In genomic region chr12:55847603-55848329, GRCh38 we compare ENCODE assay signal across 1 cellular context.
TF ChIP-seq lines count a peak whose summit lies in the region.

No MANE protein-coding gene starts in this region.

TF ChIP-seq in K562, 482 proteins besides CTCF, POLR2A, EP300 and RAD21 (continued from another document and continues in another):
- peak; percentile 38; the same call in 1 of the 2 replicates for TF ChIP-seq ZNF175 (CRISPR knock-in tag; IDR thresholded peaks at IDR 0.05; ENCODE audit: low read depth)
- TF ChIP-seq ZNF699 (CRISPR knock-in tag; IDR thresholded peaks at IDR 0.05; ENCODE audit: insufficient replicate concordance), result no peak
- TF ChIP-seq ZBED1 (IDR thresholded peaks at IDR 0.05), result no peak
- TF ChIP-seq ZNF232 (CRISPR knock-in tag; IDR thresholded peaks at IDR 0.05), result no peak
- TF ChIP-seq, protein P1, sequence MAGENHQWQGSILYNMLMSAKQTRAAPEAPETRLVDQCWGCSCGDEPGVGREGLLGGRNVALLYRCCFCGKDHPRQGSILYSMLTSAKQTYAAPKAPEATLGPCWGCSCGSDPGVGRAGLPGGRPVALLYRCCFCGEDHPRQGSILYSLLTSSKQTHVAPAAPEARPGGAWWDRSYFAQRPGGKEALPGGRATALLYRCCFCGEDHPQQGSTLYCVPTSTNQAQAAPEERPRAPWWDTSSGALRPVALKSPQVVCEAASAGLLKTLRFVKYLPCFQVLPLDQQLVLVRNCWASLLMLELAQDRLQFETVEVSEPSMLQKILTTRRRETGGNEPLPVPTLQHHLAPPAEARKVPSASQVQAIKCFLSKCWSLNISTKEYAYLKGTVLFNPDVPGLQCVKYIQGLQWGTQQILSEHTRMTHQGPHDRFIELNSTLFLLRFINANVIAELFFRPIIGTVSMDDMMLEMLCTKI (IDR thresholded peaks at IDR 0.05; ENCODE audit: partially characterized antibody), result no peak
- TF ChIP-seq TCF3 (CRISPR knock-in tag; IDR thresholded peaks at IDR 0.05), result no peak
- no peak for TF ChIP-seq ZNF133 (CRISPR knock-in tag; IDR thresholded peaks at IDR 0.05)
- no peak for TF ChIP-seq RNF219 (CRISPR knock-in tag; IDR thresholded peaks at IDR 0.05)
- no peak for TF ChIP-seq SETDB1 (IDR thresholded peaks at IDR 0.05; ENCODE audit: low read length)
- TF ChIP-seq ATF6 (CRISPR knock-in tag; IDR thresholded peaks at IDR 0.05), result 0 out of 2 replicates have a peak, but pooled peaks have one; percentile 46
- TF ChIP-seq ZNF395 (CRISPR knock-in tag; IDR thresholded peaks at IDR 0.05), result no peak
- no peak for TF ChIP-seq EHMT2 (IDR thresholded peaks at IDR 0.05)
- no peak for TF ChIP-seq NELFE (IDR thresholded peaks at IDR 0.05; ENCODE audit: insufficient read depth, insufficient read length)
- TF ChIP-seq TEAD2 (tag; IDR thresholded peaks at IDR 0.05), result no peak
- TF ChIP-seq GTF2E2 (tag; IDR thresholded peaks at IDR 0.05), result no peak
- TF ChIP-seq SPI1 (IDR thresholded peaks at IDR 0.05; ENCODE audit: borderline replicate concordance, low read depth, low read length), result peak; percentile 65; the same call in 1 of the 2 replicates
- no peak for TF ChIP-seq ZNF445 (CRISPR knock-in tag; IDR thresholded peaks at IDR 0.05; ENCODE audit: low read depth)
- TF ChIP-seq POLR2AphosphoS2 (IDR thresholded peaks at IDR 0.05; ENCODE audit: low read length), result no peak
- no peak for TF ChIP-seq ZNF217 (CRISPR knock-in tag; IDR thresholded peaks at IDR 0.05)
- TF ChIP-seq, protein P2, sequence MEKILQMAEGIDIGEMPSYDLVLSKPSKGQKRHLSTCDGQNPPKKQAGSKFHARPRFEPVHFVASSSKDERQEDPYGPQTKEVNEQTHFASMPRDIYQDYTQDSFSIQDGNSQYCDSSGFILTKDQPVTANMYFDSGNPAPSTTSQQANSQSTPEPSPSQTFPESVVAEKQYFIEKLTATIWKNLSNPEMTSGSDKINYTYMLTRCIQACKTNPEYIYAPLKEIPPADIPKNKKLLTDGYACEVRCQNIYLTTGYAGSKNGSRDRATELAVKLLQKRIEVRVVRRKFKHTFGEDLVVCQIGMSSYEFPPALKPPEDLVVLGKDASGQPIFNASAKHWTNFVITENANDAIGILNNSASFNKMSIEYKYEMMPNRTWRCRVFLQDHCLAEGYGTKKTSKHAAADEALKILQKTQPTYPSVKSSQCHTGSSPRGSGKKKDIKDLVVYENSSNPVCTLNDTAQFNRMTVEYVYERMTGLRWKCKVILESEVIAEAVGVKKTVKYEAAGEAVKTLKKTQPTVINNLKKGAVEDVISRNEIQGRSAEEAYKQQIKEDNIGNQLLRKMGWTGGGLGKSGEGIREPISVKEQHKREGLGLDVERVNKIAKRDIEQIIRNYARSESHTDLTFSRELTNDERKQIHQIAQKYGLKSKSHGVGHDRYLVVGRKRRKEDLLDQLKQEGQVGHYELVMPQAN (IDR thresholded peaks at IDR 0.05; ENCODE audit: borderline replicate concordance), result no peak
- TF ChIP-seq SMAD1 (IDR thresholded peaks at IDR 0.05; ENCODE audit: low read depth, low read length, partially characterized antibody), result no peak
- no peak for TF ChIP-seq BRD9 (IDR thresholded peaks at IDR 0.05; ENCODE audit: low read depth, partially characterized antibody)
- TF ChIP-seq ELF1 (tag; IDR thresholded peaks at IDR 0.05), result 0 out of 2 replicates have a peak, but pooled peaks have one; percentile 32
- no peak for TF ChIP-seq CBX8 (IDR thresholded peaks at IDR 0.05; ENCODE audit: borderline replicate concordance, extremely low read depth, low read depth, low read length, poor library complexity, severe bottlenecking)
- peak; percentile 22 to 23; a peak in 2 of 4 replicates for TF ChIP-seq NRF1 (conservative IDR thresholded peaks at IDR 0.05 in 1 of 2, IDR thresholded peaks at IDR 0.05 in 1 of 2)
- TF ChIP-seq CHD2 (IDR thresholded peaks at IDR 0.05; ENCODE audit: low read depth, low read length), result no peak
- TF ChIP-seq ATF4 (CRISPR knock-in tag; IDR thresholded peaks at IDR 0.05), result no peak
- no peak for TF ChIP-seq CC2D1A (IDR thresholded peaks at IDR 0.05)
- no peak for TF ChIP-seq ZBTB8A (IDR thresholded peaks at IDR 0.05; ENCODE audit: partially characterized antibody)
- TF ChIP-seq, protein P3, sequence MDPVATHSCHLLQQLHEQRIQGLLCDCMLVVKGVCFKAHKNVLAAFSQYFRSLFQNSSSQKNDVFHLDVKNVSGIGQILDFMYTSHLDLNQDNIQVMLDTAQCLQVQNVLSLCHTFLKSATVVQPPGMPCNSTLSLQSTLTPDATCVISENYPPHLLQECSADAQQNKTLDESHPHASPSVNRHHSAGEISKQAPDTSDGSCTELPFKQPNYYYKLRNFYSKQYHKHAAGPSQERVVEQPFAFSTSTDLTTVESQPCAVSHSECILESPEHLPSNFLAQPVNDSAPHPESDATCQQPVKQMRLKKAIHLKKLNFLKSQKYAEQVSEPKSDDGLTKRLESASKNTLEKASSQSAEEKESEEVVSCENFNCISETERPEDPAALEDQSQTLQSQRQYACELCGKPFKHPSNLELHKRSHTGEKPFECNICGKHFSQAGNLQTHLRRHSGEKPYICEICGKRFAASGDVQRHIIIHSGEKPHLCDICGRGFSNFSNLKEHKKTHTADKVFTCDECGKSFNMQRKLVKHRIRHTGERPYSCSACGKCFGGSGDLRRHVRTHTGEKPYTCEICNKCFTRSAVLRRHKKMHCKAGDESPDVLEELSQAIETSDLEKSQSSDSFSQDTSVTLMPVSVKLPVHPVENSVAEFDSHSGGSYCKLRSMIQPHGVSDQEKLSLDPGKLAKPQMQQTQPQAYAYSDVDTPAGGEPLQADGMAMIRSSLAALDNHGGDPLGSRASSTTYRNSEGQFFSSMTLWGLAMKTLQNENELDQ (CRISPR knock-in tag; IDR thresholded peaks at IDR 0.05; ENCODE audit: borderline replicate concordance), result no peak
- TF ChIP-seq, protein P4, sequence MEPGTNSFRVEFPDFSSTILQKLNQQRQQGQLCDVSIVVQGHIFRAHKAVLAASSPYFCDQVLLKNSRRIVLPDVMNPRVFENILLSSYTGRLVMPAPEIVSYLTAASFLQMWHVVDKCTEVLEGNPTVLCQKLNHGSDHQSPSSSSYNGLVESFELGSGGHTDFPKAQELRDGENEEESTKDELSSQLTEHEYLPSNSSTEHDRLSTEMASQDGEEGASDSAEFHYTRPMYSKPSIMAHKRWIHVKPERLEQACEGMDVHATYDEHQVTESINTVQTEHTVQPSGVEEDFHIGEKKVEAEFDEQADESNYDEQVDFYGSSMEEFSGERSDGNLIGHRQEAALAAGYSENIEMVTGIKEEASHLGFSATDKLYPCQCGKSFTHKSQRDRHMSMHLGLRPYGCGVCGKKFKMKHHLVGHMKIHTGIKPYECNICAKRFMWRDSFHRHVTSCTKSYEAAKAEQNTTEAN (CRISPR knock-in tag; IDR thresholded peaks at IDR 0.05), result no peak
- no peak for TF ChIP-seq TFAM (CRISPR knock-in tag; conservative IDR thresholded peaks at IDR 0.05)
- TF ChIP-seq GTF2B (IDR thresholded peaks at IDR 0.05; ENCODE audit: extremely low read depth, insufficient read length), result no peak
- no peak for TF ChIP-seq FOXJ2 (tag; IDR thresholded peaks at IDR 0.05)
- no peak for TF ChIP-seq ZBTB12 (CRISPR knock-in tag; IDR thresholded peaks at IDR 0.05)
- TF ChIP-seq, protein P5, sequence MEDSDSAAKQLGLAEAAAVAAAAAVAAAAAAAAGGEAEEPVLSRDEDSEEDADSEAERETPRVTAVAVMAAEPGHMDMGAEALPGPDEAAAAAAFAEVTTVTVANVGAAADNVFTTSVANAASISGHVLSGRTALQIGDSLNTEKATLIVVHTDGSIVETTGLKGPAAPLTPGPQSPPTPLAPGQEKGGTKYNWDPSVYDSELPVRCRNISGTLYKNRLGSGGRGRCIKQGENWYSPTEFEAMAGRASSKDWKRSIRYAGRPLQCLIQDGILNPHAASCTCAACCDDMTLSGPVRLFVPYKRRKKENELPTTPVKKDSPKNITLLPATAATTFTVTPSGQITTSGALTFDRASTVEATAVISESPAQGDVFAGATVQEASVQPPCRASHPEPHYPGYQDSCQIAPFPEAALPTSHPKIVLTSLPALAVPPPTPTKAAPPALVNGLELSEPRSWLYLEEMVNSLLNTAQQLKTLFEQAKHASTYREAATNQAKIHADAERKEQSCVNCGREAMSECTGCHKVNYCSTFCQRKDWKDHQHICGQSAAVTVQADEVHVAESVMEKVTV (CRISPR knock-in tag; IDR thresholded peaks at IDR 0.05), result no peak
- no peak for TF ChIP-seq MCM3 (IDR thresholded peaks at IDR 0.05)
- no peak for TF ChIP-seq STAG1 (CRISPR knock-in tag; IDR thresholded peaks at IDR 0.05; ENCODE audit: borderline replicate concordance)
- TF ChIP-seq, protein P6, sequence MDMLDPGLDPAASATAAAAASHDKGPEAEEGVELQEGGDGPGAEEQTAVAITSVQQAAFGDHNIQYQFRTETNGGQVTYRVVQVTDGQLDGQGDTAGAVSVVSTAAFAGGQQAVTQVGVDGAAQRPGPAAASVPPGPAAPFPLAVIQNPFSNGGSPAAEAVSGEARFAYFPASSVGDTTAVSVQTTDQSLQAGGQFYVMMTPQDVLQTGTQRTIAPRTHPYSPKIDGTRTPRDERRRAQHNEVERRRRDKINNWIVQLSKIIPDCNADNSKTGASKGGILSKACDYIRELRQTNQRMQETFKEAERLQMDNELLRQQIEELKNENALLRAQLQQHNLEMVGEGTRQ (CRISPR knock-in tag; IDR thresholded peaks at IDR 0.05), result no peak
- peak in 1 of 2 experiments; percentile 48; a peak in 1 of 4 replicates for TF ChIP-seq MAZ (CRISPR knock-in tag; conservative IDR thresholded peaks at IDR 0.05 in 1 of 2, IDR thresholded peaks at IDR 0.05 in 1 of 2)
- TF ChIP-seq PHTF2 (CRISPR knock-in tag; IDR thresholded peaks at IDR 0.05), result no peak
- TF ChIP-seq CBFA2T2 (conservative IDR thresholded peaks at IDR 0.05), result no peak
- peak in 1 of 2 experiments; percentile 51; a peak in 1 of 4 replicates for TF ChIP-seq RCOR1 (IDR thresholded peaks at IDR 0.05; ENCODE audit: borderline replicate concordance in 1 of 2, low read depth in 2 of 2, low read length in 2 of 2)
- TF ChIP-seq POLR3G (IDR thresholded peaks at IDR 0.05; ENCODE audit: extremely low read depth, insufficient read length, insufficient replicate concordance), result no peak
- no peak for TF ChIP-seq SIX5 (IDR thresholded peaks at IDR 0.05; ENCODE audit: borderline replicate concordance in 1 of 2, insufficient read depth in 1 of 2, low read depth in 1 of 2, low read length in 2 of 2)
- TF ChIP-seq ZC3H4 (CRISPR knock-in tag; IDR thresholded peaks at IDR 0.05; ENCODE audit: borderline replicate concordance), result no peak
- no peak for TF ChIP-seq CAMTA2 (CRISPR knock-in tag; conservative IDR thresholded peaks at IDR 0.05)
- no peak for TF ChIP-seq RBM17 (IDR thresholded peaks at IDR 0.05; ENCODE audit: borderline replicate concordance, low read depth, low read length)
